Comparison of ENCODE assay signal across 20 cellular contexts in genomic region chr3:45130476-45130875, GRCh38.
"Had no signal": no experiment of that assay in that cellular context is flagged by ENCODE, and none has a peak within 500 bp of the region (broad histone marks: within the 10 kb centered on the region; RNA-seq: fewer than 3 reads in every experiment).

No MANE protein-coding gene starts in this region.

- H3K4me1 ChIP-seq: colonic mucosa, right lobe of liver, spleen had no signal

- H3K36me3 ChIP-seq: colonic mucosa, heart left ventricle, right lobe of liver, spleen, stomach, thoracic aorta, transverse colon had no signal

- H3K4me3 ChIP-seq: colonic mucosa, heart left ventricle, psoas muscle, right lobe of liver, spleen, stomach, thoracic aorta, transverse colon had no signal

- DNase-seq: colonic mucosa; dermis blood vessel endothelial cell; erythroblast; heart left ventricle; hippocampal formation; kidney glomerular epithelial cell; naive thymus-derived CD4-positive, alpha-beta T cell; nephron progenitor cell; psoas muscle; retina; right lobe of liver; spleen; stimulated activated CD4-positive, alpha-beta T cell treated with anti-CD3 and anti-CD28 coated beads, Interleukin-2, amount 100 ng/mL, for 24 hours; stimulated activated CD4-positive, alpha-beta T cell treated with anti-CD3 and anti-CD28 coated beads, Interleukin-4, amount 100 ng/mL, for 4 hours; stimulated activated naive B cell treated with anti-CD40 and anti-IgM and Interleukin-4, amounts not matched to agents 10 μg/mL and 1 μg/mL and 100 μg/mL, for 72 hours; stomach; substantia nigra; transverse colon had no signal

- H3K9me3 ChIP-seq: colonic mucosa, heart left ventricle, psoas muscle, right lobe of liver, spleen, stomach, thoracic aorta, transverse colon had no signal

- ATAC-seq: heart left ventricle; naive thymus-derived CD4-positive, alpha-beta T cell; psoas muscle; right lobe of liver; stimulated activated naive B cell treated with anti-CD40 and anti-IgM and Interleukin-4, amounts not matched to agents 10 μg/mL and 1 μg/mL and 100 μg/mL, for 72 hours had no signal

- FAIRE-seq: frontal cortex had no signal

- H3K27ac ChIP-seq: colonic mucosa, heart left ventricle, psoas muscle, right lobe of liver, spleen, stomach, thoracic aorta, transverse colon had no signal

- H3K27me3 ChIP-seq: colonic mucosa, heart left ventricle, right lobe of liver, spleen, stomach, transverse colon had no signal
